In the genomic region with DNA sequence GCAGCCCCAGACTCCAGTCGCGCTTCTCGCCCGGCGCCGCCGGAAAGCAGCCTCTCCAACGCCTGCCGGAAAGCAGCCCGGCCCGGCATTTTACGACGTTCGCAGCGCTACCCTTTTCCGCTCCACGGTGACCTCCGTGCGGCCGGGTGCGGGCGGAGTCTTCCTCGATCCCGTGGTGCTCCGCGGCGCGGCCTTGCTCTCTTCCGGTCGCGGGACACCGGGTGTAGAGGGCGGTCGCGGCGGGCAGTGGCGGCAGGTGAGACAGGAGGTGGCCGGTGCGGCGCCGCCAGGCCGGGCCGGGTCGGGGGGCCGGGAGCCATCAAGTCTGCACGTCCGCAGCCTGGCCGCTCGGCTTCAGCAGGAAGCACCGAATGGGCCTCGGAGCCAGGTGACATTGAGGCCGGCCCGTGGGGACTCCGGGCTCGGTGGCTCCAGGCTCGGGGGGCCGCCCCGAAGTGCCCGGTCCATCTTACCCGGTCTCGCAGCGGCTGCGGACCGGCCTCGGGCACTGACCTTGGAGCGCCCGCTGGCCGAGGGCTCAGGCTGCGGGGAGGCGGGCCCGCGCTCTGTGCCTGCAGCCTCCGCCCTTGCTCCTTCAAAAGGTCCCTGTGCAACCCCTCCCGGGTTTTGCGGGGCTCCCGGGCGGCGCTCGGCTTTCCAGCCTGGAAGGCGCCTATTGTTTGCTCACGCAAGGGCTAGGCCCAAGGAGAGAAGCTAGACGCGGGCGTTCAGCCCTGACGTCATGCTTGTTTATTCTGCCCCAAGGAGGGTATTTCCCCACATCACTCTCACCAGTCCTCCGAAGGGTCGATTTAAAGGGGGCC, we compare ENCODE assay signal across 1 cellular context.
TF ChIP-seq lines count a peak whose summit lies in the region.

A gene (plus strand): TSS at position 199 of the 824 bp plus-strand sequence. CDS start 1,511 bp downstream, outside the sequence.
A gene (minus strand): TSS at position 48 of the 824 bp plus-strand sequence. CDS start 249 bp downstream, outside the sequence.

TF ChIP-seq in HepG2, 621 proteins besides CTCF, POLR2A, EP300 and RAD21 (continued from another document and continues in another):
- TF ChIP-seq, protein P1, sequence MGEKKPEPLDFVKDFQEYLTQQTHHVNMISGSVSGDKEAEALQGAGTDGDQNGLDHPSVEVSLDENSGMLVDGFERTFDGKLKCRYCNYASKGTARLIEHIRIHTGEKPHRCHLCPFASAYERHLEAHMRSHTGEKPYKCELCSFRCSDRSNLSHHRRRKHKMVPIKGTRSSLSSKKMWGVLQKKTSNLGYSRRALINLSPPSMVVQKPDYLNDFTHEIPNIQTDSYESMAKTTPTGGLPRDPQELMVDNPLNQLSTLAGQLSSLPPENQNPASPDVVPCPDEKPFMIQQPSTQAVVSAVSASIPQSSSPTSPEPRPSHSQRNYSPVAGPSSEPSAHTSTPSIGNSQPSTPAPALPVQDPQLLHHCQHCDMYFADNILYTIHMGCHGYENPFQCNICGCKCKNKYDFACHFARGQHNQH (CRISPR knock-in tag; IDR thresholded peaks at IDR 0.05) = peak; percentile 86
- TF ChIP-seq ZNF674 (CRISPR knock-in tag; IDR thresholded peaks at IDR 0.05; ENCODE audit: low read depth) (no peak; the same call in 1 of the 2 replicates), ZNF75D (CRISPR knock-in tag; IDR thresholded peaks at IDR 0.05; ENCODE audit: borderline replicate concordance) (peak; percentile 78; the same call in 1 of the 2 replicates), ZNF891 (CRISPR knock-in tag; IDR thresholded peaks at IDR 0.05) (peak; percentile 67; the same call in 1 of the 2 replicates), ZFAT (CRISPR knock-in tag; conservative IDR thresholded peaks at IDR 0.05) (peak; percentile 74; the same call in 1 of the 2 replicates), ZFX (CRISPR knock-in tag; IDR thresholded peaks at IDR 0.05; ENCODE audit: low read depth) (peak; percentile 99), HMGA1 (CRISPR knock-in tag; conservative IDR thresholded peaks at IDR 0.05) (no peak), ZNF234 (CRISPR knock-in tag; conservative IDR thresholded peaks at IDR 0.05) (no peak; the same call in 1 of the 2 replicates), FOXC1 (CRISPR knock-in tag; IDR thresholded peaks at IDR 0.05; ENCODE audit: borderline replicate concordance) (peak; percentile 73; the same call in 1 of the 2 replicates), SAP130 (CRISPR knock-in tag; IDR thresholded peaks at IDR 0.05; ENCODE audit: low read depth) (peak; percentile 98), ZNF136 (CRISPR knock-in tag; IDR thresholded peaks at IDR 0.05; ENCODE audit: low read depth) (0 out of 2 replicates have a peak, but pooled peaks have one; percentile 67), ZSCAN22 (CRISPR knock-in tag; IDR thresholded peaks at IDR 0.05) (no peak), SCMH1 (CRISPR knock-in tag; IDR thresholded peaks at IDR 0.05; ENCODE audit: borderline replicate concordance) (no peak), ZNF33A (CRISPR knock-in tag; IDR thresholded peaks at IDR 0.05; ENCODE audit: borderline replicate concordance) (no peak), ZNF160 (CRISPR knock-in tag; IDR thresholded peaks at IDR 0.05) (peak; percentile 74), HDAC2 (CRISPR knock-in tag; IDR thresholded peaks at IDR 0.05) (peak; percentile 89), ZNF577 (CRISPR knock-in tag; IDR thresholded peaks at IDR 0.05; ENCODE audit: borderline replicate concordance, low read depth) (no peak), GABPA (IDR thresholded peaks at IDR 0.05; ENCODE audit: low read depth, low read length) (peak; percentile 88), GABPA (CRISPR knock-in tag; IDR thresholded peaks at IDR 0.05; ENCODE audit: low read depth) (peak; percentile 92), POLR2G (IDR thresholded peaks at IDR 0.05; ENCODE audit: low read depth, low read length) (peak; percentile 96), ZNF501 (CRISPR knock-in tag; IDR thresholded peaks at IDR 0.05) (peak; percentile 96), KAT8 (CRISPR knock-in tag; IDR thresholded peaks at IDR 0.05) (peak; percentile 97), GABPB1 (CRISPR knock-in tag; IDR thresholded peaks at IDR 0.05) (peak; percentile 97), RAD51 (IDR thresholded peaks at IDR 0.05; ENCODE audit: borderline replicate concordance) (no peak), ZBTB8A (CRISPR knock-in tag; IDR thresholded peaks at IDR 0.05; ENCODE audit: borderline replicate concordance, low read depth) (no peak), ELF3 (CRISPR knock-in tag; IDR thresholded peaks at IDR 0.05) (peak; percentile 90), ZNF790 (CRISPR knock-in tag; IDR thresholded peaks at IDR 0.05; ENCODE audit: borderline replicate concordance) (peak; percentile 63; the same call in 1 of the 2 replicates), ZNF253 (CRISPR knock-in tag; IDR thresholded peaks at IDR 0.05; ENCODE audit: borderline replicate concordance) (peak; percentile 30; the same call in 1 of the 2 replicates), BRD4 (CRISPR knock-in tag; IDR thresholded peaks at IDR 0.05) (peak; percentile 85), HNRNPL (IDR thresholded peaks at IDR 0.05; ENCODE audit: low read depth, low read length) (0 out of 2 replicates have a peak, but pooled peaks have one; percentile 14), SIN3A (IDR thresholded peaks at IDR 0.05; ENCODE audit: borderline replicate concordance, low read depth, low read length) (peak; percentile 92; the same call in 1 of the 2 replicates), AGO2 (optimal IDR thresholded peaks at IDR 0.05; ENCODE audit: low read depth, low read length) (peak; percentile 44)
- TF ChIP-seq, protein P2, sequence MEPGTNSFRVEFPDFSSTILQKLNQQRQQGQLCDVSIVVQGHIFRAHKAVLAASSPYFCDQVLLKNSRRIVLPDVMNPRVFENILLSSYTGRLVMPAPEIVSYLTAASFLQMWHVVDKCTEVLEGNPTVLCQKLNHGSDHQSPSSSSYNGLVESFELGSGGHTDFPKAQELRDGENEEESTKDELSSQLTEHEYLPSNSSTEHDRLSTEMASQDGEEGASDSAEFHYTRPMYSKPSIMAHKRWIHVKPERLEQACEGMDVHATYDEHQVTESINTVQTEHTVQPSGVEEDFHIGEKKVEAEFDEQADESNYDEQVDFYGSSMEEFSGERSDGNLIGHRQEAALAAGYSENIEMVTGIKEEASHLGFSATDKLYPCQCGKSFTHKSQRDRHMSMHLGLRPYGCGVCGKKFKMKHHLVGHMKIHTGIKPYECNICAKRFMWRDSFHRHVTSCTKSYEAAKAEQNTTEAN (CRISPR knock-in tag; conservative IDR thresholded peaks at IDR 0.05) = no peak
- TF ChIP-seq, protein P3, sequence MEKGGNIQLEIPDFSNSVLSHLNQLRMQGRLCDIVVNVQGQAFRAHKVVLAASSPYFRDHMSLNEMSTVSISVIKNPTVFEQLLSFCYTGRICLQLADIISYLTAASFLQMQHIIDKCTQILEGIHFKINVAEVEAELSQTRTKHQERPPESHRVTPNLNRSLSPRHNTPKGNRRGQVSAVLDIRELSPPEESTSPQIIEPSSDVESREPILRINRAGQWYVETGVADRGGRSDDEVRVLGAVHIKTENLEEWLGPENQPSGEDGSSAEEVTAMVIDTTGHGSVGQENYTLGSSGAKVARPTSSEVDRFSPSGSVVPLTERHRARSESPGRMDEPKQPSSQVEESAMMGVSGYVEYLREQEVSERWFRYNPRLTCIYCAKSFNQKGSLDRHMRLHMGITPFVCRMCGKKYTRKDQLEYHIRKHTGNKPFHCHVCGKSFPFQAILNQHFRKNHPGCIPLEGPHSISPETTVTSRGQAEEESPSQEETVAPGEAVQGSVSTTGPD (CRISPR knock-in tag; IDR thresholded peaks at IDR 0.05) = no peak
- TF ChIP-seq, protein P4, sequence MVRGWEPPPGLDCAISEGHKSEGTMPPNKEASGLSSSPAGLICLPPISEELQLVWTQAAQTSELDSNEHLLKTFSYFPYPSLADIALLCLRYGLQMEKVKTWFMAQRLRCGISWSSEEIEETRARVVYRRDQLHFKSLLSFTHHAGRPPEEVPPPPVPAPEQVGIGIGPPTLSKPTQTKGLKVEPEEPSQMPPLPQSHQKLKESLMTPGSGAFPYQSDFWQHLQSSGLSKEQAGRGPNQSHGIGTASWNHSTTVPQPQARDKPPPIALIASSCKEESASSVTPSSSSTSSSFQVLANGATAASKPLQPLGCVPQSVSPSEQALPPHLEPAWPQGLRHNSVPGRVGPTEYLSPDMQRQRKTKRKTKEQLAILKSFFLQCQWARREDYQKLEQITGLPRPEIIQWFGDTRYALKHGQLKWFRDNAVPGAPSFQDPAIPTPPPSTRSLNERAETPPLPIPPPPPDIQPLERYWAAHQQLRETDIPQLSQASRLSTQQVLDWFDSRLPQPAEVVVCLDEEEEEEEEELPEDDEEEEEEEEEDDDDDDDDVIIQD (CRISPR knock-in tag; IDR thresholded peaks at IDR 0.05; ENCODE audit: low read depth) = peak; percentile 30; the same call in 1 of the 2 replicates
- TF ChIP-seq, protein P5, sequence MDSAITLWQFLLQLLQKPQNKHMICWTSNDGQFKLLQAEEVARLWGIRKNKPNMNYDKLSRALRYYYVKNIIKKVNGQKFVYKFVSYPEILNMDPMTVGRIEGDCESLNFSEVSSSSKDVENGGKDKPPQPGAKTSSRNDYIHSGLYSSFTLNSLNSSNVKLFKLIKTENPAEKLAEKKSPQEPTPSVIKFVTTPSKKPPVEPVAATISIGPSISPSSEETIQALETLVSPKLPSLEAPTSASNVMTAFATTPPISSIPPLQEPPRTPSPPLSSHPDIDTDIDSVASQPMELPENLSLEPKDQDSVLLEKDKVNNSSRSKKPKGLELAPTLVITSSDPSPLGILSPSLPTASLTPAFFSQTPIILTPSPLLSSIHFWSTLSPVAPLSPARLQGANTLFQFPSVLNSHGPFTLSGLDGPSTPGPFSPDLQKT (CRISPR knock-in tag; IDR thresholded peaks at IDR 0.05; ENCODE audit: borderline replicate concordance) = peak; percentile 58; the same call in 1 of the 2 replicates
- TF ChIP-seq, protein P6, sequence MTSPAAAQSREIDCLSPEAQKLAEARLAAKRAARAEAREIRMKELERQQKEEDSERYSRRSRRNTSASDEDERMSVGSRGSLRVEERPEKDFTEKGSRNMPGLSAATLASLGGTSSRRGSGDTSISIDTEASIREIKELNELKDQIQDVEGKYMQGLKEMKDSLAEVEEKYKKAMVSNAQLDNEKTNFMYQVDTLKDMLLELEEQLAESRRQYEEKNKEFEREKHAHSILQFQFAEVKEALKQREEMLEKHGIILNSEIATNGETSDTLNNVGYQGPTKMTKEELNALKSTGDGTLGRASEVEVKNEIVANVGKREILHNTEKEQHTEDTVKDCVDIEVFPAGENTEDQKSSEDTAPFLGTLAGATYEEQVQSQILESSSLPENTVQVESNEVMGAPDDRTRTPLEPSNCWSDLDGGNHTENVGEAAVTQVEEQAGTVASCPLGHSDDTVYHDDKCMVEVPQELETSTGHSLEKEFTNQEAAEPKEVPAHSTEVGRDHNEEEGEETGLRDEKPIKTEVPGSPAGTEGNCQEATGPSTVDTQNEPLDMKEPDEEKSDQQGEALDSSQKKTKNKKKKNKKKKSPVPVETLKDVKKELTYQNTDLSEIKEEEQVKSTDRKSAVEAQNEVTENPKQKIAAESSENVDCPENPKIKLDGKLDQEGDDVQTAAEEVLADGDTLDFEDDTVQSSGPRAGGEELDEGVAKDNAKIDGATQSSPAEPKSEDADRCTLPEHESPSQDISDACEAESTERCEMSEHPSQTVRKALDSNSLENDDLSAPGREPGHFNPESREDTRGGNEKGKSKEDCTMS (CRISPR knock-in tag; conservative IDR thresholded peaks at IDR 0.05) = no peak
- TF ChIP-seq, protein P7, sequence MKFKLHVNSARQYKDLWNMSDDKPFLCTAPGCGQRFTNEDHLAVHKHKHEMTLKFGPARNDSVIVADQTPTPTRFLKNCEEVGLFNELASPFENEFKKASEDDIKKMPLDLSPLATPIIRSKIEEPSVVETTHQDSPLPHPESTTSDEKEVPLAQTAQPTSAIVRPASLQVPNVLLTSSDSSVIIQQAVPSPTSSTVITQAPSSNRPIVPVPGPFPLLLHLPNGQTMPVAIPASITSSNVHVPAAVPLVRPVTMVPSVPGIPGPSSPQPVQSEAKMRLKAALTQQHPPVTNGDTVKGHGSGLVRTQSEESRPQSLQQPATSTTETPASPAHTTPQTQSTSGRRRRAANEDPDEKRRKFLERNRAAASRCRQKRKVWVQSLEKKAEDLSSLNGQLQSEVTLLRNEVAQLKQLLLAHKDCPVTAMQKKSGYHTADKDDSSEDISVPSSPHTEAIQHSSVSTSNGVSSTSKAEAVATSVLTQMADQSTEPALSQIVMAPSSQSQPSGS (CRISPR knock-in tag; IDR thresholded peaks at IDR 0.05) = peak; percentile 90
- TF ChIP-seq, protein P8, sequence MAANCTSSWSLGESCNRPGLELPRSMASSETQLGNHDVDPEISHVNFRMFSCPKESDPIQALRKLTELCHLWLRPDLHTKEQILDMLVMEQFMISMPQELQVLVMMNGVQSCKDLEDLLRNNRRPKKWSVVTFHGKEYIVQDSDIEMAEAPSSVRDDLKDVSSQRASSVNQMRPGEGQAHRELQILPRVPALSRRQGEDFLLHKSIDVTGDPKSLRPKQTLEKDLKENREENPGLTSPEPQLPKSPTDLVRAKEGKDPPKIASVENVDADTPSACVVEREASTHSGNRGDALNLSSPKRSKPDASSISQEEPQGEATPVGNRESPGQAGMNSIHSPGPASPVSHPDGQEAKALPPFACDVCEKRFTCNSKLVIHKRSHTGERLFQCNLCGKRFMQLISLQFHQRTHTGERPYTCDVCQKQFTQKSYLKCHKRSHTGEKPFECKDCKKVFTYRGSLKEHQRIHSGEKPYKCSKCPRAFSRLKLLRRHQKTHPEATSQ (CRISPR knock-in tag; IDR thresholded peaks at IDR 0.05; ENCODE audit: borderline replicate concordance) = 0 out of 2 replicates have a peak, but pooled peaks have one; percentile 17
- TF ChIP-seq, protein P9, sequence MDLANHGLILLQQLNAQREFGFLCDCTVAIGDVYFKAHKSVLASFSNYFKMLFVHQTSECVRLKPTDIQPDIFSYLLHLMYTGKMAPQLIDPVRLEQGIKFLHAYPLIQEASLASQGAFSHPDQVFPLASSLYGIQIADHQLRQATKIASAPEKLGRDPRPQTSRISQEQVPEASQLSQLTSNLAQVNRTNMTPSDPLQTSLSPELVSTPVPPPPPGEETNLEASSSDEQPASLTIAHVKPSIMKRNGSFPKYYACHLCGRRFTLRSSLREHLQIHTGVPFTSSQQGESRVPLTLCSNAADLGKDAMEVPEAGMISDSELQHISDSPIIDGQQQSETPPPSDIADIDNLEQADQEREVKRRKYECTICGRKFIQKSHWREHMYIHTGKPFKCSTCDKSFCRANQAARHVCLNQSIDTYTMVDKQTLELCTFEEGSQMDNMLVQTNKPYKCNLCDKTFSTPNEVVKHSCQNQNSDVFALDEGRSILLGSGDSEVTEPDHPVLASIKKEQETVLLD (CRISPR knock-in tag; IDR thresholded peaks at IDR 0.05; ENCODE audit: low read depth) = peak; percentile 99
